Comparison of ENCODE assay signal across 15 cellular contexts in the genomic region with DNA sequence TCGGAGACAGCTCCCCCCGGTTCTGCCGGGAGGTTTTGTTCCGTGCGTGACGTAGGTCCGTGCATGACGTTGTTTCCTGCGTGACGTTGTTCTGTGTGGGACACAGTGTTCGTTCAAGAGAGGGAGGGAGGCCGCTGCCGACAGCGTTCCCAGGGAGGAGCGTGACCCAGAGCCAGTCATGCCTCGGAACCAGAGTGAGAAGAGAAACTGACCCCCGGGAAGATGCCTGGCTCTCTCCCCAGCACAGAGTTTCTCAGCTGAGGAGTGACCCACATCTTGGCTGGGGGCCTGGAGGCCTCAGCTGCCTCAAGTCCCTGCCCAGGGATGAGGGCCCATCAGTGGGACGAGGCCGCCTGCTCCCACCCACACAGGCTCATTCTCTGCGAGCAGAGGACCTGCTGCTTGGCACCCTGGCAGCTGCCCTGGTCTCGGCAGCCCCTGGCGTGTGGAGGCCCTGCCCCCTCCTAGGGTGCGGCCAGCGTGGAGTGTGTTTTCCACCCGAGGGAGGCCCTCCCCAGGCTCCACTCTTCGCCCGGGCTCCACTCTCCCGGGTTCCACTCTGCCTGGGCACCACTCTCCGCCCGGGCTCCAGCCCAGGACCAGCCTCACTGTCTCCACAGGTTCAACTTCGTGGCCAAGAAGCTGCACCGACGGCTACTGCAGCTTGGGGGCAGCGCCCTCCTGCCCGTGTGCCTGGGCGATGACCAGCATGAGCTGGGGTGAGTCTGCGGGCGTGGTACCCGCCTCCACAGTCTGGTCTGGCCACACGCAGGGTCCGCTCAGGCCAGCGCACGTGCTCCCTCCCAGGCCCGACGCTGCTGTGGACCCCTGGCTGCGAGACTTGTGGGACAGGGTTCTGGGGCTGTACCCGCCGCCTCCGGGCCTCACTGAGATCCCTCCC. TPM values are rescaled to one million over a fixed set of nuclear protein-coding genes. Genes with fewer than 3 reads are reported as not detected.
A peak's percentile ranks its signal among the peaks of the same experiment; 100 is the strongest.
DNase-seq lines count a peak whose midpoint lies in the region; ATAC-seq, FAIRE-seq and TF ChIP-seq lines count a peak whose summit lies in the region.
"Had no signal": no experiment of that assay in that cellular context is flagged by ENCODE, and none has a peak within 500 bp of the region (broad histone marks: within the 10 kb centered on the region; RNA-seq: fewer than 3 reads in every experiment).

No MANE protein-coding gene starts in this region.

- no TSS peak for BruUV-seq in PC-9 (replicated peaks; lab: Mats Ljungman, UMichigan)
- BruUV-seq in OCI-LY7 (replicated peaks; lab: Mats Ljungman, UMichigan): no TSS peak

- no peak overlapping the region for H3K27ac ChIP-seq in PC-9
- no peak overlapping the region for H3K27ac ChIP-seq in kidney (ENCODE audit: low read depth in 2 of 2, low read length in 2 of 2)
- no peak overlapping the region for H3K27ac ChIP-seq in OCI-LY7 (ENCODE audit: low read depth, low read length, poor library complexity, severe bottlenecking)
- H3K27ac ChIP-seq: body of pancreas, epithelial cell of prostate, sigmoid colon had no signal

- no peaks in the 10 kb centered on the region for H3K79me2 ChIP-seq in PC-9 (ENCODE audit: low read depth)
- H3K79me2 ChIP-seq in OCI-LY7 (ENCODE audit: insufficient read depth, low read depth, low read length): no peaks in the 10 kb centered on the region

- H3K9me3 ChIP-seq in PC-9 (ENCODE audit: insufficient read depth, low read depth) (no peaks in the 10 kb centered on the region), kidney (ENCODE audit: control insufficient read depth in 1 of 2, low read length in 2 of 2) (no peaks in the 10 kb centered on the region), OCI-LY7 (ENCODE audit: low read length) (no peaks in the 10 kb centered on the region)
- H3K9me3 ChIP-seq: body of pancreas, MG63, sigmoid colon, tibial nerve had no signal

- no peak overlapping the region for H3K9ac ChIP-seq in kidney (ENCODE audit: low read length in 2 of 2)

- no peak overlapping the region for H3K4me2 ChIP-seq in PC-9
- no peak overlapping the region for H3K4me2 ChIP-seq in OCI-LY7 (ENCODE audit: low read length)

- CTCF ChIA-PET in PC-9 (lab: Charles Lee) (interaction anchor here (0.6 to 0.7 kb wide), 2 partner anchors 89 to 143 kb away, joined by 3 to 4 read pairs; no protein-coding TSS in a partner anchor), OCI-LY7 (lab: Charles Lee; ENCODE audit: unreplicated experiment) (no interaction called here)

- H2AFZ ChIP-seq in PC-9 (no peak overlapping the region), OCI-LY7 (ENCODE audit: low read length) (no peak overlapping the region)

- TF ChIP-seq CTCF in PC-9 (conservative IDR thresholded peaks at IDR 0.05): peak; percentile 51
- no peak for TF ChIP-seq CTCF in fibroblast of mammary gland (conservative IDR thresholded peaks at IDR 0.05; ENCODE audit: control insufficient read depth, insufficient read depth, low read depth, low read length)
- no peak for TF ChIP-seq CTCF in kidney (IDR thresholded peaks at IDR 0.05; ENCODE audit: borderline replicate concordance, extremely low read depth, insufficient read depth)
- TF ChIP-seq CTCF in OCI-LY7 (conservative IDR thresholded peaks at IDR 0.05; ENCODE audit: low read length): no peak

- FAIRE-seq in kidney (lab: Jason Lieb, UNC): no peak

- intact Hi-C loops in PC-9 (cut with micrococcal nuclease; ENCODE audit: unreplicated experiment): no loop called here
- intact Hi-C loops in kidney (cut with DNase I): no loop called here
- intact Hi-C loops in OCI-LY7 (cut with micrococcal nuclease; ENCODE audit: unreplicated experiment): no loop called here

- H3K36me3 ChIP-seq in PC-9 (ENCODE audit: low read depth): no peaks in the 10 kb centered on the region
- H3K36me3 ChIP-seq in kidney (ENCODE audit: control insufficient read depth in 1 of 2, insufficient read depth in 2 of 2, low read length in 2 of 2): peaks cover 0 to 2% of the 10 kb centered on the region in 2 donors
- peaks cover 68% of the 10 kb centered on the region for H3K36me3 ChIP-seq in OCI-LY7 (ENCODE audit: insufficient read depth, low read length)

- H3F3A ChIP-seq in PC-9 (ENCODE audit: insufficient read depth, low read depth): peaks cover 10% of the 10 kb centered on the region; the same call in 1 of the 2 replicates

- ATAC-seq in GM18867 (IDR thresholded peaks at IDR 0.05; ENCODE audit: unreplicated experiment): no peak
- ATAC-seq: activated T-cell treated with anti-CD3 and anti-CD28 coated beads, Interleukin-2, amount 50 U/mL, for 4 hours; body of pancreas had no signal

- H3K4me3 ChIP-seq in PC-9 (no peak overlapping the region), fibroblast of mammary gland (ENCODE audit: control insufficient read depth, low read depth, low read length) (no peak overlapping the region), kidney (ENCODE audit: low read length in 2 of 2) (no peak overlapping the region), OCI-LY7 (ENCODE audit: low read depth, low read length, poor library complexity, severe bottlenecking) (no peak overlapping the region)
- H3K4me3 ChIP-seq: body of pancreas, MG63, sigmoid colon, tibial nerve had no signal

- H4K20me1 ChIP-seq in PC-9 (ENCODE audit: insufficient read depth): no peaks in the 10 kb centered on the region; the same call in 1 of the 2 replicates
- H4K20me1 ChIP-seq in OCI-LY7 (ENCODE audit: insufficient read depth, low read length): no peaks in the 10 kb centered on the region

- H3K4me1 ChIP-seq in PC-9 (replicated peaks; ENCODE audit: insufficient read depth) (peaks cover 17% of the 10 kb centered on the region), kidney (ENCODE audit: control insufficient read depth in 1 of 2, insufficient read depth in 1 of 2, low read depth in 1 of 2, low read length in 2 of 2) (peaks cover 0 to 16% of the 10 kb centered on the region in 2 donors), OCI-LY7 (ENCODE audit: insufficient read depth, low read length, poor library complexity, severe bottlenecking) (no peaks in the 10 kb centered on the region)

- DNase-seq in ELR (ENCODE audit: low read depth) (peak; percentile 28), PC-9 (no peak), fibroblast of mammary gland (ENCODE audit: low read depth) (peak; percentile 62), kidney (no peak), OCI-LY7 (ENCODE audit: low spot score) (no peak)
- DNase-seq: activated T-cell treated with anti-CD3 and anti-CD28 coated beads, Interleukin-2, amount 50 U/mL, for 4 hours; body of pancreas; CD4-positive, alpha-beta memory T cell; MG63; NCI-H345; RPMI8226; sigmoid colon had no signal

- H3K27me3 ChIP-seq in PC-9 (ENCODE audit: insufficient read depth, low read depth): no peaks in the 10 kb centered on the region
- H3K27me3 ChIP-seq: body of pancreas, MG63, sigmoid colon, tibial nerve had no signal

- POLR2A ChIA-PET in PC-9 (lab: Charles Lee; ENCODE audit: unreplicated experiment) (interaction anchor here (0.7 kb wide), 1 partner anchor 24 kb away, joined by 3 read pairs; no protein-coding TSS in a partner anchor), OCI-LY7 (lab: Charles Lee) (no interaction called here)

- H3K9me2 ChIP-seq in PC-9 (ENCODE audit: insufficient read depth) (no peaks in the 10 kb centered on the region), OCI-LY7 (ENCODE audit: insufficient read depth, low read length) (no peaks in the 10 kb centered on the region)

RNA-seq across cellular contexts. Expression of gene NDOR1, which starts 7.9 kb away (rescaled TPM):
- total RNA-seq in PC-9 (2021) (27.7 and 28.8 TPM in 2 replicates), kidney (17.8 TPM), OCI-LY7 (2022) (61.3 and 61.9 TPM in 2 replicates)
- 5.9 TPM for polyA plus RNA-seq in kidney (ENCODE audit: insufficient read depth, low read depth, low replicate concordance)
- total RNA-seq in OCI-LY7 (2014; rRNA removed; shearing (Covaris generic)): 30.4 and 35.9 TPM in 2 replicates

RNA-seq across cellular contexts. Expression of gene TMEM203, which starts 8.0 kb away (rescaled TPM):
- 43.3 and 45.5 TPM in 2 replicates for total RNA-seq in PC-9 (2021)
- 36.3 TPM for total RNA-seq in kidney
- 53.5 TPM for polyA plus RNA-seq in kidney (ENCODE audit: insufficient read depth, low read depth, low replicate concordance)
- total RNA-seq in OCI-LY7 (2014; rRNA removed; shearing (Covaris generic)): 55.1 and 58.2 TPM in 2 replicates
- 39.0 and 42.9 TPM in 2 replicates for total RNA-seq in OCI-LY7 (2022)

RNA-seq across cellular contexts. Expression of gene RNF208, which starts 8.6 kb away (rescaled TPM):
- 31.3 and 38.0 TPM in 2 replicates for total RNA-seq in PC-9 (2021)
- 7.0 TPM for total RNA-seq in kidney
- polyA plus RNA-seq in kidney (ENCODE audit: insufficient read depth, low read depth, low replicate concordance): 22.8 TPM
- total RNA-seq in OCI-LY7 (2014; rRNA removed; shearing (Covaris generic)): 0.47 and 0.82 TPM in 2 replicates
- total RNA-seq in OCI-LY7 (2022): 4.4 and 5.5 TPM in 2 replicates
- polyA plus RNA-seq: CD4-positive, alpha-beta memory T cell had no signal

RNA-seq across cellular contexts. Expression of gene CYSRT1, which starts 11.6 kb away (rescaled TPM):
- total RNA-seq in PC-9 (2021) (9.0 and 15.2 TPM in 2 replicates), kidney (0.94 TPM), OCI-LY7 (2022) (2.9 and 3.7 TPM in 2 replicates)
- polyA plus RNA-seq in kidney (ENCODE audit: insufficient read depth, low read depth, low replicate concordance): 1.3 TPM
- 1.1 and 1.7 TPM in 2 replicates for total RNA-seq in OCI-LY7 (2014; rRNA removed; shearing (Covaris generic))
- total RNA-seq: body of pancreas, tibial nerve had no signal
- polyA plus RNA-seq: CD4-positive, alpha-beta memory T cell had no signal

RNA-seq across cellular contexts. Expression of gene TPRN, which starts 12.9 kb away (rescaled TPM):
- 61.0 and 61.8 TPM in 2 replicates for total RNA-seq in PC-9 (2021)
- 49.5 TPM for total RNA-seq in kidney
- 47.2 TPM for polyA plus RNA-seq in kidney (ENCODE audit: insufficient read depth, low read depth, low replicate concordance)
- 9.0 and 10.3 TPM in 2 replicates for total RNA-seq in OCI-LY7 (2014; rRNA removed; shearing (Covaris generic))
- 15.3 and 15.9 TPM in 2 replicates for total RNA-seq in OCI-LY7 (2022)

Comparison
In these comparisons a context has a peak if more than half of its experiments do, and no peak if none do; other contexts are left out.
1. DNase-seq: peak in ELR (single experiment) and fibroblast of mammary gland (single experiment); none in PC-9 (0 of 2), kidney (single experiment) and OCI-LY7 (single experiment).